8 cellular contexts compared by ENCODE assay signal in genomic region chr1:94854458-94855306, GRCh38. TPM values are rescaled to one million over a fixed set of nuclear protein-coding genes. Genes with fewer than 3 reads are reported as not detected.
DNase-seq lines count a peak whose midpoint lies in the region; ATAC-seq, FAIRE-seq and TF ChIP-seq lines count a peak whose summit lies in the region.

No MANE protein-coding gene starts in this region.

- no peaks in the 10 kb centered on the region for H3K36me3 Mint-ChIP-seq in activated CD4-positive, alpha-beta T cell treated with anti-CD3 and anti-CD28 coated beads, Interleukin-2, amount 10 ng/mL, durations not matched to agents 24 days and 14 days (ENCODE audit: low read depth)

- H3K27ac ChIP-seq in duodenal mucosa (ENCODE audit: low read depth, low read length) (peak overlapping the region; percentile 3), right lobe of liver (no peak overlapping the region)

- no peak overlapping the region for H3K4me3 Mint-ChIP-seq in activated CD4-positive, alpha-beta T cell treated with anti-CD3 and anti-CD28 coated beads, Interleukin-2, amount 10 ng/mL, durations not matched to agents 24 days and 14 days

- H3K4me1 ChIP-seq in duodenal mucosa (ENCODE audit: control insufficient read depth in 1 of 2, insufficient read depth in 2 of 2, low read length in 2 of 2) (peaks cover 9 to 16% of the 10 kb centered on the region in 2 donors), right lobe of liver (no peaks in the 10 kb centered on the region)

- no peaks in the 10 kb centered on the region for H3K36me3 ChIP-seq in BJ (ENCODE audit: control insufficient read depth, insufficient read depth, low read length)
- peaks cover 0 to 28% of the 10 kb centered on the region in 2 donors for H3K36me3 ChIP-seq in duodenal mucosa (ENCODE audit: control insufficient read depth in 1 of 2, insufficient read depth in 2 of 2, low read length in 2 of 2)
- H3K36me3 ChIP-seq in right lobe of liver = no peaks in the 10 kb centered on the region

- H3K27me3 ChIP-seq in BJ (ENCODE audit: control insufficient read depth, insufficient read depth, low read length) (no peaks in the 10 kb centered on the region; the same call in 1 of the 2 replicates), duodenal mucosa (ENCODE audit: control insufficient read depth in 1 of 2, insufficient read depth in 2 of 2, low read length in 2 of 2) (no peaks in the 10 kb centered on the region), right lobe of liver (no peaks in the 10 kb centered on the region)

- no peak for DNase-seq in BJ (ENCODE audit: low read depth)
- peak; percentile 81 for DNase-seq in GM19239 (ENCODE audit: insufficient read length, low spot score)
- peak; percentile 86 for DNase-seq in NCI-H460 (ENCODE audit: extremely low read depth, low read depth)
- DNase-seq in activated CD4-positive, alpha-beta T cell treated with anti-CD3 and anti-CD28 coated beads, Interleukin-2, amount 10 ng/mL, durations not matched to agents 24 days and 14 days = peak; percentile 93
- DNase-seq in right lobe of liver = peak; percentile 84 to 88 (median 87)
- peak; percentile 68 for DNase-seq in stimulated activated CD4-positive, alpha-beta T cell treated with anti-CD3 and anti-CD28 coated beads, Interleukin-4, amount 100 ng/mL, for 1 hour

- WGBS in right lobe of liver (ENCODE audit: insufficient coverage, low coverage, low lambda C conversion rate, missing lambda C conversion rate) = 15% methylated on average over 16 of the region's 21 CpGs

- H3K9me3 Mint-ChIP-seq in activated CD4-positive, alpha-beta T cell treated with anti-CD3 and anti-CD28 coated beads, Interleukin-2, amount 10 ng/mL, durations not matched to agents 24 days and 14 days = no peaks in the 10 kb centered on the region

- H3K9me3 ChIP-seq in duodenal mucosa (ENCODE audit: control insufficient read depth in 1 of 2, low read length in 2 of 2) = no peaks in the 10 kb centered on the region
- no peaks in the 10 kb centered on the region for H3K9me3 ChIP-seq in right lobe of liver

- POLR2A ChIA-PET in BJ (lab: Charles Lee) = interaction anchor here (0.6 to 1.2 kb wide), 4 partner anchors 9 to 192 kb away, joined by 5 to 6 read pairs (median 5); no protein-coding TSS in a partner anchor

- CTCF ChIA-PET in BJ (lab: Yijun Ruan, JAX) = interaction anchor here (0.6 to 7.0 kb wide), 52 partner anchors 9 to 379 kb away, joined by 3 to 116 read pairs (median 5); partner anchors contain the start of genes CNN3 and RWDD3

- ATAC-seq in HG03439 (IDR thresholded peaks at IDR 0.05; ENCODE audit: unreplicated experiment) (peak; percentile 99), right lobe of liver (peak; percentile 99 to 100 (median 100))

- peak overlapping the region in 1 of 2 donors; percentile 7 for H3K9ac ChIP-seq in duodenal mucosa (ENCODE audit: low read depth in 1 of 2, low read length in 2 of 2)

- H3K4me1 Mint-ChIP-seq in activated CD4-positive, alpha-beta T cell treated with anti-CD3 and anti-CD28 coated beads, Interleukin-2, amount 10 ng/mL, durations not matched to agents 24 days and 14 days = no peaks in the 10 kb centered on the region

- no peak overlapping the region for H3K27ac Mint-ChIP-seq in activated CD4-positive, alpha-beta T cell treated with anti-CD3 and anti-CD28 coated beads, Interleukin-2, amount 10 ng/mL, durations not matched to agents 24 days and 14 days

- TF ChIP-seq CTCF in BJ (IDR thresholded peaks at IDR 0.05; ENCODE audit: insufficient read depth, low read depth, low read length) = peak; percentile 92
- peak; percentile 90 to 95 (median 91) for TF ChIP-seq CTCF in right lobe of liver (IDR thresholded peaks at IDR 0.05)

- peaks cover 5% of the 10 kb centered on the region for H3K27me3 Mint-ChIP-seq in activated CD4-positive, alpha-beta T cell treated with anti-CD3 and anti-CD28 coated beads, Interleukin-2, amount 10 ng/mL, durations not matched to agents 24 days and 14 days

- peak; percentile 83 for FAIRE-seq in GM19239 (lab: Jason Lieb, UNC)

- H3K4me3 ChIP-seq in BJ (ENCODE audit: low read depth, low read length) (peak overlapping the region; percentile 40), duodenal mucosa (ENCODE audit: low read depth in 1 of 2, low read length in 2 of 2) (peak overlapping the region; percentile 39 to 54), right lobe of liver (peak overlapping the region; percentile 22 to 38 (median 25))

- TF ChIP-seq POLR2A in right lobe of liver (IDR thresholded peaks at IDR 0.05) = no peak

- intact Hi-C loops in activated CD4-positive, alpha-beta T cell treated with anti-CD3 and anti-CD28 coated beads, Interleukin-2, amount 10 ng/mL, durations not matched to agents 24 days and 14 days (cut with micrococcal nuclease) = loop anchor here (1.0 to 2.0 kb wide), 3 partner anchors 108 to 380 kb away; partner anchors contain the start of gene RWDD3
- intact Hi-C loops in right lobe of liver (cut with DNase I) = no loop called here

RNA-seq across cellular contexts. Expression of gene SLC44A3, which starts 34.5 kb away (rescaled TPM):
- 1.1 and 2.1 TPM in 2 replicates for polyA plus RNA-seq in BJ (2011; rRNA removed)
- polyA minus RNA-seq in BJ (2011; rRNA and poly(A)+ RNA removed) = 0.51 and 0.62 TPM in 2 replicates
- total RNA-seq in NCI-H460 (2014; rRNA removed; shearing (Covaris generic)) = 1.0 and 3.4 TPM in 2 replicates
- polyA plus RNA-seq in NCI-H460 (2014; cell fraction: nucleus; rRNA removed) = 0.46 TPM in 1 of 2 replicates, not detected in the other
- not detected in 2 replicates for total RNA-seq in activated CD4-positive, alpha-beta T cell treated with anti-CD3 and anti-CD28 coated beads, Interleukin-2, amount 10 ng/mL, durations not matched to agents 24 days and 14 days
- 1 to 10 TPM; 1.9 to 8.7 (median 7.4) TPM for total RNA-seq in right lobe of liver
